In the genomic region with DNA sequence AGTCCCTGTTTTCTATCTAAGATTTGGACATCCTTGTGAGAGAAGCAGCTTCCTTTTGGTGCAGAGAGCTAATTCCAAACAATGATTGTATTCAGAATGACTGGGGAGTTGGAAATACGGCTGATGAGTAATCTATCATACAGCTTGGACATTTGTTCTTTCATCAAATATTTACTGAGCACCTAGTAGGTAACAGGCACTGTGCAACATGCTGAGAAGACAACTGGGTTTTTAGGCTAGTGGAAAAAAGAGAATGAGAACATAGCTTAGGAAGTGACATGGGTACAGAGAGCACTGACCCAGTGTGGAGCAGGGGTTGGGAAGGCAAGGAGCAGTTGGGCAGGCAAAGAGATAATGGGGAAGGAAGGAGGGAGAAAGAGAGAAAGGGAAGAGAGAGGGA, we compare ENCODE assay signal across 1 cellular context.
TF ChIP-seq lines count a peak whose summit lies in the region.

No MANE protein-coding gene starts in this region.

TF ChIP-seq in HepG2, 621 proteins besides CTCF, POLR2A, EP300 and RAD21 (continued from another document and continues in another):
- TF ChIP-seq HOMEZ (CRISPR knock-in tag; IDR thresholded peaks at IDR 0.05; ENCODE audit: low read depth) = peak; percentile 49; the same call in 1 of the 2 replicates
- TF ChIP-seq NR2F6 (IDR thresholded peaks at IDR 0.05) = no peak
- peak; percentile 9; the same call in 1 of the 2 replicates for TF ChIP-seq NR2F6 (CRISPR knock-in tag; IDR thresholded peaks at IDR 0.05)
- TF ChIP-seq SRF (IDR thresholded peaks at IDR 0.05; ENCODE audit: low read depth, low read length) = no peak
- TF ChIP-seq ZNF101 (CRISPR knock-in tag; IDR thresholded peaks at IDR 0.05; ENCODE audit: borderline replicate concordance, low read depth) = no peak
- TF ChIP-seq, protein P1, sequence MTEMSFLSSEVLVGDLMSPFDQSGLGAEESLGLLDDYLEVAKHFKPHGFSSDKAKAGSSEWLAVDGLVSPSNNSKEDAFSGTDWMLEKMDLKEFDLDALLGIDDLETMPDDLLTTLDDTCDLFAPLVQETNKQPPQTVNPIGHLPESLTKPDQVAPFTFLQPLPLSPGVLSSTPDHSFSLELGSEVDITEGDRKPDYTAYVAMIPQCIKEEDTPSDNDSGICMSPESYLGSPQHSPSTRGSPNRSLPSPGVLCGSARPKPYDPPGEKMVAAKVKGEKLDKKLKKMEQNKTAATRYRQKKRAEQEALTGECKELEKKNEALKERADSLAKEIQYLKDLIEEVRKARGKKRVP (CRISPR knock-in tag; IDR thresholded peaks at IDR 0.05) = peak in 1 of 2 experiments; percentile 66; a peak in 1 of 4 replicates
- TF ChIP-seq SMARCE1 (IDR thresholded peaks at IDR 0.05; ENCODE audit: borderline replicate concordance) = no peak
- TF ChIP-seq ATF6 (CRISPR knock-in tag; conservative IDR thresholded peaks at IDR 0.05) = no peak
- TF ChIP-seq, protein P2, sequence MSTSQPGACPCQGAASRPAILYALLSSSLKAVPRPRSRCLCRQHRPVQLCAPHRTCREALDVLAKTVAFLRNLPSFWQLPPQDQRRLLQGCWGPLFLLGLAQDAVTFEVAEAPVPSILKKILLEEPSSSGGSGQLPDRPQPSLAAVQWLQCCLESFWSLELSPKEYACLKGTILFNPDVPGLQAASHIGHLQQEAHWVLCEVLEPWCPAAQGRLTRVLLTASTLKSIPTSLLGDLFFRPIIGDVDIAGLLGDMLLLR (CRISPR knock-in tag; IDR thresholded peaks at IDR 0.05) = no peak
- TF ChIP-seq SUZ12 (IDR thresholded peaks at IDR 0.05; ENCODE audit: low read depth, low read length) = no peak
- TF ChIP-seq CERS6 (CRISPR knock-in tag; IDR thresholded peaks at IDR 0.05) = no peak
- TF ChIP-seq ZNF577 (CRISPR knock-in tag; IDR thresholded peaks at IDR 0.05; ENCODE audit: borderline replicate concordance, low read depth) = no peak
- TF ChIP-seq RXRA (CRISPR knock-in tag; IDR thresholded peaks at IDR 0.05) = no peak
- TF ChIP-seq SKI (IDR thresholded peaks at IDR 0.05; ENCODE audit: partially characterized antibody) = no peak
- TF ChIP-seq ADNP (CRISPR knock-in tag; IDR thresholded peaks at IDR 0.05) = no peak
- TF ChIP-seq, protein P3, sequence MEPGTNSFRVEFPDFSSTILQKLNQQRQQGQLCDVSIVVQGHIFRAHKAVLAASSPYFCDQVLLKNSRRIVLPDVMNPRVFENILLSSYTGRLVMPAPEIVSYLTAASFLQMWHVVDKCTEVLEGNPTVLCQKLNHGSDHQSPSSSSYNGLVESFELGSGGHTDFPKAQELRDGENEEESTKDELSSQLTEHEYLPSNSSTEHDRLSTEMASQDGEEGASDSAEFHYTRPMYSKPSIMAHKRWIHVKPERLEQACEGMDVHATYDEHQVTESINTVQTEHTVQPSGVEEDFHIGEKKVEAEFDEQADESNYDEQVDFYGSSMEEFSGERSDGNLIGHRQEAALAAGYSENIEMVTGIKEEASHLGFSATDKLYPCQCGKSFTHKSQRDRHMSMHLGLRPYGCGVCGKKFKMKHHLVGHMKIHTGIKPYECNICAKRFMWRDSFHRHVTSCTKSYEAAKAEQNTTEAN (CRISPR knock-in tag; conservative IDR thresholded peaks at IDR 0.05) = no peak
- TF ChIP-seq ZNF605 (CRISPR knock-in tag; IDR thresholded peaks at IDR 0.05) = no peak
- TF ChIP-seq KMT2B (CRISPR knock-in tag; IDR thresholded peaks at IDR 0.05) = no peak
- 0 out of 2 replicates have a peak, but pooled peaks have one; percentile 25 for TF ChIP-seq MIER2 (CRISPR knock-in tag; IDR thresholded peaks at IDR 0.05)
- TF ChIP-seq NRL (CRISPR knock-in tag; IDR thresholded peaks at IDR 0.05; ENCODE audit: borderline replicate concordance) = no peak
- TF ChIP-seq ZNF20 (CRISPR knock-in tag; IDR thresholded peaks at IDR 0.05) = no peak
- TF ChIP-seq MYNN (CRISPR knock-in tag; IDR thresholded peaks at IDR 0.05; ENCODE audit: low read depth) = no peak
- no peak for TF ChIP-seq DNMT1 (CRISPR knock-in tag; IDR thresholded peaks at IDR 0.05)
- no peak for TF ChIP-seq SOX6 (IDR thresholded peaks at IDR 0.05)
- peak; percentile 71 for TF ChIP-seq SOX6 (CRISPR knock-in tag; IDR thresholded peaks at IDR 0.05)
- TF ChIP-seq STAT6 (CRISPR knock-in tag; IDR thresholded peaks at IDR 0.05; ENCODE audit: borderline replicate concordance) = no peak
- TF ChIP-seq TBX2 (CRISPR knock-in tag; IDR thresholded peaks at IDR 0.05; ENCODE audit: borderline replicate concordance) = 0 out of 2 replicates have a peak, but pooled peaks have one; percentile 1
- no peak for TF ChIP-seq YEATS2 (CRISPR knock-in tag; IDR thresholded peaks at IDR 0.05; ENCODE audit: borderline replicate concordance)
- TF ChIP-seq MTF1 (CRISPR knock-in tag; IDR thresholded peaks at IDR 0.05) = no peak
- no peak for TF ChIP-seq FOXO4 (CRISPR knock-in tag; conservative IDR thresholded peaks at IDR 0.05)
- no peak for TF ChIP-seq RARA (CRISPR knock-in tag; IDR thresholded peaks at IDR 0.05)
- TF ChIP-seq IKZF1 (IDR thresholded peaks at IDR 0.05) = no peak
- TF ChIP-seq MAZ (IDR thresholded peaks at IDR 0.05; ENCODE audit: borderline replicate concordance, low read depth, low read length) = no peak
- no peak for TF ChIP-seq MAZ (CRISPR knock-in tag; IDR thresholded peaks at IDR 0.05; ENCODE audit: low read depth)
- TF ChIP-seq THYN1 (CRISPR knock-in tag; IDR thresholded peaks at IDR 0.05; ENCODE audit: borderline replicate concordance, low read depth) = no peak
- TF ChIP-seq BRCA1 (CRISPR knock-in tag; IDR thresholded peaks at IDR 0.05) = no peak
- TF ChIP-seq KAT8 (CRISPR knock-in tag; IDR thresholded peaks at IDR 0.05) = peak; percentile 34; the same call in 1 of the 2 replicates
- peak; percentile 63; the same call in 1 of the 2 replicates for TF ChIP-seq SOX5 (CRISPR knock-in tag; IDR thresholded peaks at IDR 0.05; ENCODE audit: borderline replicate concordance)
- 0 out of 2 replicates have a peak, but pooled peaks have one; percentile 38 for TF ChIP-seq BCL6 (CRISPR knock-in tag; IDR thresholded peaks at IDR 0.05)
- TF ChIP-seq RNF2 (conservative IDR thresholded peaks at IDR 0.05; ENCODE audit: low read depth) = no peak
- peak; percentile 81; the same call in 1 of the 2 replicates for TF ChIP-seq AHDC1 (CRISPR knock-in tag; IDR thresholded peaks at IDR 0.05; ENCODE audit: borderline replicate concordance)
- no peak for TF ChIP-seq SYNCRIP (IDR thresholded peaks at IDR 0.05; ENCODE audit: insufficient read depth, low read depth, low read length)
- no peak for TF ChIP-seq GMEB1 (CRISPR knock-in tag; IDR thresholded peaks at IDR 0.05; ENCODE audit: borderline replicate concordance)
- no peak for TF ChIP-seq ZNF724P (CRISPR knock-in tag; IDR thresholded peaks at IDR 0.05; ENCODE audit: borderline replicate concordance)
